8 cellular contexts compared by ENCODE assay signal in the genomic region with DNA sequence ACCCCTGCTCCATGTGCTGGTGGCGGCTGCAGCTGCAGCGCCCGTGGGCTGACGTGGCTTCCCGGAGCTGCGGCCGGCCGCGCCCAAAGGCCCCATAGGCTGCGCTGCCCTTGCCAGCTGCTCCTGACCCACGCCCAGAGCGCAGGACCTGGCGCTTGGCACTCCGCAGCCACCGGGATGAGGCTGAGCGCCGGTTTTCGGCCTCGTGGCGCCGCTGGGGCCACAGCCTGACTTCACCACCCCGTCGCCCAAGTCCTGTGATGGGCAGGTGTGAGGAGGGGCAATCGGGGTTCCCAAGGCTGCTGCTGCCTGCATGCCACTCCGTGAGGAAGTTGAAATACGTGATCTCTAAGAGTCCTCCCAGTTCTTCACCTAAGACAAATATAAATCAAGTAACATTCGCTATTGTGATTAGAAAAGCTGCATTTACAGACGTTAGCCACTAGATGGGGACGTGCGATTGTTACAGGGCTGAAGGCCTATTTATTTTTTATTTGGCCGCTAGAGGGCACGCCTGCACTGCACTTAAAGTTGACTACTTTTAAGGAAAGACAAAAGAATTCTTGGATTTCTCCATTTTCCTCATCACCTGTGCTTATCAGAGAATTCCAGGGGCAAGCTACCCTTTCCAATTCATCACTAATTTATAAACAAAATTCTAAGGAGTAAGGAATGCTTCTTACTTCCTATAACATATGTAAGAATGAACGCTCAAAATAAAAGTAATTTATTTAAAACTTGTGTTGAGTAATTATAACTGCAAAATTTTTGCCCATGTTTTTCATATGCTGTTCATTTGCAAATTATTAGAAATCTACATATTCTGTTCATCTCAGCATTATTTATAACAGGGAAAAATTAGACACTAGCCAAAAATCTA. TPM values are rescaled to one million over a fixed set of nuclear protein-coding genes. Genes with fewer than 3 reads are reported as not detected.
A peak's percentile ranks its signal among the peaks of the same experiment; 100 is the strongest.
DNase-seq lines count a peak whose midpoint lies in the region; ATAC-seq and TF ChIP-seq lines count a peak whose summit lies in the region.
"Not testable (repeated sequence)": the region's sequence is repeated elsewhere in the genome, so short reads cannot be mapped to it uniquely, and the experiment has no call there.

No MANE protein-coding gene starts in this region.

- H3K27me3 Mint-ChIP-seq in activated naive CD4-positive, alpha-beta T cell treated with anti-CD3 and anti-CD28 coated beads for 36 hours (ENCODE audit: low read depth); mesothelial cell of epicardium (ENCODE audit: low read depth): not testable (repeated sequence)

- not testable (repeated sequence) for H3K9me3 ChIP-seq in AG04450 (ENCODE audit: control insufficient read depth, insufficient read depth, low read length)

- intact Hi-C loops in activated naive CD4-positive, alpha-beta T cell treated with anti-CD3 and anti-CD28 coated beads for 36 hours (cut with micrococcal nuclease): loop anchor here (1.0 to 10.0 kb wide), 6 partner anchors 54 to 797 kb away; a partner anchor contains a TSS

- TF ChIP-seq CTCF in AG04450 (IDR thresholded peaks at IDR 0.05; ENCODE audit: low read depth, low read length) (peak; percentile 93), fibroblast of mammary gland (conservative IDR thresholded peaks at IDR 0.05; ENCODE audit: control insufficient read depth, insufficient read depth, low read depth, low read length) (peak; percentile 94), mesothelial cell of epicardium (IDR thresholded peaks at IDR 0.05; ENCODE audit: unreplicated experiment) (peak; percentile 99)

- ATAC-seq in GM18873 (IDR thresholded peaks at IDR 0.05; ENCODE audit: low FRiP score, unreplicated experiment) (peak; percentile 43), HG03159 (IDR thresholded peaks at IDR 0.05; ENCODE audit: unreplicated experiment) (peak; percentile 69)

- not testable (repeated sequence) for H3K36me3 Mint-ChIP-seq in activated naive CD4-positive, alpha-beta T cell treated with anti-CD3 and anti-CD28 coated beads for 36 hours (ENCODE audit: low read depth); mesothelial cell of epicardium

- not testable (repeated sequence) for H3K27me3 ChIP-seq in AG04450 (ENCODE audit: control insufficient read depth, insufficient read depth, low read length)

- H3K4me3 ChIP-seq in AG04450 (ENCODE audit: low read depth, low read length) (peak overlapping the region; percentile 64), fibroblast of mammary gland (ENCODE audit: control insufficient read depth, low read depth, low read length) (peak overlapping the region; percentile 50)

- CTCF ChIA-PET in AG04450 (lab: Charles Lee): interaction anchor here (0.7 to 4.4 kb wide), 24 partner anchors 18 to 794 kb away, joined by 3 to 215 read pairs (median 4); a partner anchor contains a TSS
- CTCF ChIA-PET in activated naive CD4-positive, alpha-beta T cell treated with anti-CD3 and anti-CD28 coated beads for 36 hours (lab: Charles Lee): interaction anchor here (0.9 to 2.9 kb wide), 19 partner anchors 19 to 177 kb away, joined by 3 to 128 read pairs (median 4); a partner anchor contains a TSS

- H3K4me3 Mint-ChIP-seq in activated naive CD4-positive, alpha-beta T cell treated with anti-CD3 and anti-CD28 coated beads for 36 hours: peak overlapping the region; percentile 73
- peak overlapping the region; percentile 80 for H3K4me3 Mint-ChIP-seq in mesothelial cell of epicardium

- POLR2A ChIA-PET in AG04450 (lab: Yijun Ruan, JAX): interaction anchor here (0.5 to 2.2 kb wide), 2 partner anchors 55 to 73 kb away, joined by 3 to 7 read pairs; a partner anchor contains a TSS

- peak overlapping the region; percentile 89 for H3K27ac Mint-ChIP-seq in activated naive CD4-positive, alpha-beta T cell treated with anti-CD3 and anti-CD28 coated beads for 36 hours
- H3K27ac Mint-ChIP-seq in mesothelial cell of epicardium: peak overlapping the region; percentile 88

- DNase-seq in AG04450 (ENCODE audit: low read depth, low spot score): peak; percentile 64
- peak; percentile 89 for DNase-seq in SK-N-DZ (ENCODE audit: low spot score)
- DNase-seq in activated naive CD4-positive, alpha-beta T cell treated with anti-CD3 and anti-CD28 coated beads for 36 hours: peak; percentile 86
- DNase-seq in fibroblast of mammary gland (ENCODE audit: low read depth): peak; percentile 84
- peak; percentile 45 to 77 for DNase-seq in mesothelial cell of epicardium (ENCODE audit: low spot score in 2 of 2, unreplicated experiment in 2 of 2)
- peak; percentile 67 for DNase-seq in stimulated activated CD4-positive, alpha-beta T cell treated with anti-CD3 and anti-CD28 coated beads, Interleukin-2, amount 100 ng/mL, for 4 hours (ENCODE audit: low read depth)

- not testable (repeated sequence) for H3K9me3 Mint-ChIP-seq in activated naive CD4-positive, alpha-beta T cell treated with anti-CD3 and anti-CD28 coated beads for 36 hours; mesothelial cell of epicardium

- peak overlapping the region; percentile 87 for H3K27ac ChIP-seq in AG04450 (ENCODE audit: low read depth, low read length)

- not testable (repeated sequence) for H3K4me1 Mint-ChIP-seq in activated naive CD4-positive, alpha-beta T cell treated with anti-CD3 and anti-CD28 coated beads for 36 hours (ENCODE audit: low read depth); mesothelial cell of epicardium

RNA-seq across cellular contexts. Expression of a gene that starts 1.1 kb away (rescaled TPM):
- polyA plus RNA-seq in AG04450 (2011; rRNA removed): 5.4 and 6.7 TPM in 2 replicates
- polyA minus RNA-seq in AG04450 (2011; rRNA and poly(A)+ RNA removed): 21.0 and 24.8 TPM in 2 replicates
- 5.3 and 6.1 TPM in 2 replicates for polyA plus RNA-seq in SK-N-DZ (2014; cell fraction: cytosol; rRNA removed)
- 34.3 and 47.9 TPM in 2 replicates for polyA plus RNA-seq in SK-N-DZ (2014; cell fraction: nucleus; rRNA removed)
- total RNA-seq in activated naive CD4-positive, alpha-beta T cell treated with anti-CD3 and anti-CD28 coated beads for 36 hours: 10 to 100 TPM; 11.3 to 13.2 TPM
- 64.5 to 67.9 TPM (median 67.5 TPM) in 3 replicates for total RNA-seq in mesothelial cell of epicardium

RNA-seq across cellular contexts. Expression of a gene that starts 55.1 kb away (rescaled TPM):
- 287 and 302 TPM in 2 replicates for polyA plus RNA-seq in AG04450 (2011; rRNA removed)
- polyA minus RNA-seq in AG04450 (2011; rRNA and poly(A)+ RNA removed): 35.0 and 35.9 TPM in 2 replicates
- 409 and 432 TPM in 2 replicates for polyA plus RNA-seq in SK-N-DZ (2014; cell fraction: cytosol; rRNA removed)
- 302 and 505 TPM in 2 replicates for polyA plus RNA-seq in SK-N-DZ (2014; cell fraction: nucleus; rRNA removed)
- 100 to 1,000 TPM; 245 to 267 TPM for total RNA-seq in activated naive CD4-positive, alpha-beta T cell treated with anti-CD3 and anti-CD28 coated beads for 36 hours
- 144 to 158 TPM (median 151 TPM) in 3 replicates for total RNA-seq in mesothelial cell of epicardium

Comparison
In these comparisons a context has a peak if more than half of its experiments do, and no peak if none do; other contexts are left out.
1. Peak in every context shown above with its lines: DNase-seq, ATAC-seq, H3K4me3 ChIP-seq and H3K27ac ChIP-seq.